In genomic region chr7:47780555-47780954, GRCh38 we compare ENCODE assay signal across 24 cellular contexts.
"Had no signal": no experiment of that assay in that cellular context is flagged by ENCODE, and none has a peak within 500 bp of the region (broad histone marks: within the 10 kb centered on the region; RNA-seq: fewer than 3 reads in every experiment).

No MANE protein-coding gene starts in this region.

- H2AFZ ChIP-seq: hepatocyte had no signal

- H3K27ac ChIP-seq: coronary artery, esophagus muscularis mucosa, foreskin keratinocyte, gastroesophageal sphincter, heart left ventricle, hepatocyte, left lung had no signal

- H3K27me3 Mint-ChIP-seq: memory B cell, naive B cell had no signal

- H3K4me3 Mint-ChIP-seq: memory B cell, mesothelial cell of epicardium, naive B cell had no signal

- H3K27ac Mint-ChIP-seq: memory B cell had no signal

- ATAC-seq: foreskin keratinocyte, gastroesophageal sphincter, heart left ventricle, left cardiac atrium, left lung, left ventricle myocardium superior, mucosa of descending colon had no signal

- H3K36me3 ChIP-seq: esophagus muscularis mucosa, gastroesophageal sphincter, heart left ventricle, left lung had no signal

- H3K27me3 ChIP-seq: dorsolateral prefrontal cortex, esophagus muscularis mucosa, foreskin keratinocyte, gastroesophageal sphincter, heart left ventricle, hepatocyte, left lung had no signal

- DNase-seq: dermis blood vessel endothelial cell; dorsolateral prefrontal cortex; effector CD4-positive, alpha-beta T cell; effector memory CD4-positive, alpha-beta T cell; foreskin keratinocyte; heart left ventricle; left cardiac atrium; left lung; left ventricle myocardium superior; mammary epithelial cell; mucosa of descending colon; naive B cell had no signal

- H3K4me2 ChIP-seq: hepatocyte had no signal

- FAIRE-seq: colon, endothelial cell of umbilical vein, frontal cortex, islet of Langerhans, keratinocyte had no signal

- H3K9me3 ChIP-seq: esophagus muscularis mucosa, gastroesophageal sphincter, left lung, mucosa of descending colon had no signal

- H3K4me3 ChIP-seq: coronary artery, dorsolateral prefrontal cortex, esophagus muscularis mucosa, gastroesophageal sphincter, heart left ventricle, hepatocyte, left lung, lung, mucosa of descending colon had no signal
